In genomic region chr1:38873027-38873969, GRCh38 we compare ENCODE assay signal across 8 cellular contexts. TPM values are rescaled to one million over a fixed set of nuclear protein-coding genes. Genes with fewer than 3 reads are reported as not detected.
DNase-seq lines count a peak whose midpoint lies in the region; ATAC-seq and TF ChIP-seq lines count a peak whose summit lies in the region.

TSS of gene MYCBP (minus strand) at chr1:38873348. CDS start at chr1:38873305, 43 bp downstream.

- DNase-seq in GM13977 (ENCODE audit: low spot score): peak; percentile 99
- peak; percentile 83 for DNase-seq in NCI-H1694 (lab: John Stamatoyannopoulos, UW)
- peak; percentile 86 for DNase-seq in amniotic stem cell (lab: John Stamatoyannopoulos, UW)
- DNase-seq in left ventricle myocardium inferior: peak; percentile 94
- DNase-seq in progenitor cell of endocrine pancreas (ENCODE audit: low spot score, unreplicated experiment): peak; percentile 94
- DNase-seq in ureter (ENCODE audit: low spot score): peak; percentile 97

- H3K27ac ChIP-seq in left ventricle myocardium inferior (replicated peaks): peak within 1 kb of the TSS; percentile 90

- H3K27me3 ChIP-seq in left ventricle myocardium inferior (ENCODE audit: low read depth): no peaks in the 10 kb centered on the region

- no peaks in the 10 kb centered on the region for H3K36me3 ChIP-seq in left ventricle myocardium inferior

- in situ Hi-C loops in GM13977 (cut with MboI; ENCODE audit: low pct_unique_long_range_greater_than_20kb, low sequenced_read_pairs, unreplicated experiment): no loop called here

- H3K4me3 ChIP-seq in left ventricle myocardium inferior: peak within 1 kb of the TSS; percentile 86

- H3K36me3 Mint-ChIP-seq in T-helper 1 cell treated with Interleukin-12 subunit alpha and Interleukin-12 subunit beta and Interleukin-4 antibody, amounts not matched to agents 30 μg/mL and 1 μg/mL, for 36 hours (ENCODE audit: low read depth): peaks cover 3% of the 10 kb centered on the region
- H3K36me3 Mint-ChIP-seq in progenitor cell of endocrine pancreas (ENCODE audit: insufficient read depth): no peaks in the 10 kb centered on the region

- no peaks in the 10 kb centered on the region for H3K9me3 ChIP-seq in left ventricle myocardium inferior (replicated peaks)

- no peaks in the 10 kb centered on the region for H3K27me3 Mint-ChIP-seq in T-helper 1 cell treated with Interleukin-12 subunit alpha and Interleukin-12 subunit beta and Interleukin-4 antibody, amounts not matched to agents 30 μg/mL and 1 μg/mL, for 36 hours (ENCODE audit: low read depth)
- H3K27me3 Mint-ChIP-seq in progenitor cell of endocrine pancreas: no peaks in the 10 kb centered on the region

- TF ChIP-seq CTCF in GM13977 (IDR thresholded peaks at IDR 0.05; ENCODE audit: extremely low read depth, insufficient read depth, missing control alignments) (no peak), left ventricle myocardium inferior (IDR thresholded peaks at IDR 0.05; ENCODE audit: borderline replicate concordance) (peak; percentile 43), progenitor cell of endocrine pancreas (IDR thresholded peaks at IDR 0.05; ENCODE audit: unreplicated experiment) (peak; percentile 25)

- H3K27ac Mint-ChIP-seq in T-helper 1 cell treated with Interleukin-12 subunit alpha and Interleukin-12 subunit beta and Interleukin-4 antibody, amounts not matched to agents 30 μg/mL and 1 μg/mL, for 36 hours: peak within 1 kb of the TSS; percentile 81
- peak within 1 kb of the TSS; percentile 90 for H3K27ac Mint-ChIP-seq in progenitor cell of endocrine pancreas

- peak within 1 kb of the TSS; percentile 89 for H3K4me3 Mint-ChIP-seq in T-helper 1 cell treated with Interleukin-12 subunit alpha and Interleukin-12 subunit beta and Interleukin-4 antibody, amounts not matched to agents 30 μg/mL and 1 μg/mL, for 36 hours
- H3K4me3 Mint-ChIP-seq in progenitor cell of endocrine pancreas (ENCODE audit: low read depth): peak within 1 kb of the TSS; percentile 92

- peaks cover 42% of the 10 kb centered on the region for H3K4me1 ChIP-seq in left ventricle myocardium inferior

- no peaks in the 10 kb centered on the region for H3K9me3 Mint-ChIP-seq in T-helper 1 cell treated with Interleukin-12 subunit alpha and Interleukin-12 subunit beta and Interleukin-4 antibody, amounts not matched to agents 30 μg/mL and 1 μg/mL, for 36 hours
- H3K9me3 Mint-ChIP-seq in progenitor cell of endocrine pancreas (ENCODE audit: low read depth): no peaks in the 10 kb centered on the region

- intact Hi-C loops in left ventricle myocardium inferior (cut with micrococcal nuclease): no loop called here

- ATAC-seq in HG02884 (IDR thresholded peaks at IDR 0.05; ENCODE audit: unreplicated experiment): peak; percentile 94

- peaks cover 17% of the 10 kb centered on the region for H3K4me1 Mint-ChIP-seq in T-helper 1 cell treated with Interleukin-12 subunit alpha and Interleukin-12 subunit beta and Interleukin-4 antibody, amounts not matched to agents 30 μg/mL and 1 μg/mL, for 36 hours (ENCODE audit: low read depth)
- peaks cover 10% of the 10 kb centered on the region for H3K4me1 Mint-ChIP-seq in progenitor cell of endocrine pancreas (ENCODE audit: low read depth)

RNA-seq across cellular contexts. Expression of gene MYCBP, which starts in this region (rescaled TPM):
- 14.5 TPM for total RNA-seq in left ventricle myocardium inferior
- total RNA-seq in progenitor cell of endocrine pancreas: 25.6 and 28.3 TPM in 2 replicates
- total RNA-seq in ureter: 29.6 TPM

Comparison
In these comparisons a context has a peak if more than half of its experiments do, and no peak if none do; other contexts are left out.
1. Peak in every context shown above with its lines: DNase-seq, ATAC-seq, H3K4me3 ChIP-seq and H3K27ac ChIP-seq.